In the genomic region with DNA sequence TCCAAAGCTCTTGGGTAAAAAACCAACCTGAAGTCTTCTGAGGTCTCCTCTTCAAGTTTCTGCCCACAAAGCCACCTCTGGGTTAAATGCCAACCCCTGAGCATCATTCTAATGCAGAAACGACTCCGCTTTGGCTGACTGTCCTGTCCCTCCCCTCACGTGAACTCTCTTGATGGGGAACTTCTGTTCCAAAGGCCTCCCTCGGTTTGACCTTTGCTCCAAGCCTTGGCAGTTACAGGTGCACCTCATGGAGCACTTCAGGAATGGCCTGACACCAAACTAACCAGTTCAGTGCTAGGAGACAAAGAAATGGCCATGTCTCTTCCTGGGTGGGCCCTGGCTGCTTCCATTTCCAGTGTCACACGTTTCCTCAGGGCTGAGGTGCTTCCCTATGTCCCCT, we compare ENCODE assay signal across 30 cellular contexts. TPM values are rescaled to one million over a fixed set of nuclear protein-coding genes. Genes with fewer than 3 reads are reported as not detected.
DNase-seq lines count a peak whose midpoint lies in the region; ATAC-seq, FAIRE-seq and TF ChIP-seq lines count a peak whose summit lies in the region.
"Had no signal": no experiment of that assay in that cellular context is flagged by ENCODE, and none has a peak within 500 bp of the region (broad histone marks: within the 10 kb centered on the region; RNA-seq: fewer than 3 reads in every experiment).

No MANE protein-coding gene starts in this region.

- H3K27ac Mint-ChIP-seq in GM23338 (peak overlapping the region; percentile 45), immature natural killer cell (no peak overlapping the region)
- peak overlapping the region; percentile 44 for H3K27ac Mint-ChIP-seq in stimulated activated effector memory CD8-positive, alpha-beta T cell treated with anti-CD3 and anti-CD28 coated beads, Interleukin-12 subunit alpha, Interleukin-12 subunit beta, amount 100 ng/mL, for 72 hours
- no peak overlapping the region for H3K27ac Mint-ChIP-seq in activated T-cell treated with anti-CD3 and anti-CD28 coated beads, Interleukin-2, amount 50 U/mL, for 24 hours

- peaks cover 33% of the 10 kb centered on the region for H3K36me3 Mint-ChIP-seq in GM23338 (ENCODE audit: low read depth)
- H3K36me3 Mint-ChIP-seq in stimulated activated effector memory CD8-positive, alpha-beta T cell treated with anti-CD3 and anti-CD28 coated beads, Interleukin-12 subunit alpha, Interleukin-12 subunit beta, amount 100 ng/mL, for 72 hours, result peaks cover 34% of the 10 kb centered on the region
- peaks cover 78% of the 10 kb centered on the region for H3K36me3 Mint-ChIP-seq in activated T-cell treated with anti-CD3 and anti-CD28 coated beads, Interleukin-2, amount 50 U/mL, for 24 hours (ENCODE audit: low read depth)
- peaks cover 19 to 60% (median 35%) of the 10 kb centered on the region in 3 donors for H3K36me3 Mint-ChIP-seq in immature natural killer cell

- H3K9me3 ChIP-seq in ascending aorta, result no peaks in the 10 kb centered on the region
- H3K9me3 ChIP-seq in HepG2 (ENCODE audit: low read length), result no peaks in the 10 kb centered on the region
- H3K9me3 ChIP-seq: adrenal gland, left ventricle myocardium inferior, SJSA1 had no signal

- peaks cover 15% of the 10 kb centered on the region for H3K79me2 ChIP-seq in GM23338 (replicated peaks; ENCODE audit: insufficient read depth)
- no peaks in the 10 kb centered on the region for H3K79me2 ChIP-seq in HepG2 (ENCODE audit: insufficient read depth, low read length)

- in situ Hi-C loops in HepG2 (cut with HindIII; ENCODE audit: extremely low pct_ligation_motif_present, low pct_unique_long_range_greater_than_20kb), result no loop called here

- no peak for TF ChIP-seq EP300 in HepG2 (IDR thresholded peaks at IDR 0.05; ENCODE audit: low read depth in 2 of 2, low read length in 2 of 2)
- no peak for TF ChIP-seq EP300 in HepG2 (CRISPR knock-in tag; IDR thresholded peaks at IDR 0.05; ENCODE audit: borderline replicate concordance)

- BruUV-seq in HepG2 (replicated peaks; lab: Mats Ljungman, UMichigan), result no TSS peak

- TF ChIP-seq CTCF in GM23338 (conservative IDR thresholded peaks at IDR 0.05; ENCODE audit: low read depth in 2 of 2), result no peak
- TF ChIP-seq CTCF in ascending aorta (IDR thresholded peaks at IDR 0.05), result no peak
- TF ChIP-seq CTCF in HepG2 (CRISPR knock-in tag; IDR thresholded peaks at IDR 0.05), result no peak

- H3K27me3 Mint-ChIP-seq in GM23338 (ENCODE audit: insufficient read depth, low read depth, poor library complexity), result no peaks in the 10 kb centered on the region
- no peaks in the 10 kb centered on the region for H3K27me3 Mint-ChIP-seq in activated T-cell treated with anti-CD3 and anti-CD28 coated beads, Interleukin-2, amount 50 U/mL, for 24 hours
- peaks cover 4 to 7% (median 5%) of the 10 kb centered on the region in 3 donors for H3K27me3 Mint-ChIP-seq in immature natural killer cell (ENCODE audit: low read depth in 3 of 3)

- H3K27ac ChIP-seq in GM23338 (ENCODE audit: low read depth), result no peak overlapping the region
- peak overlapping the region; percentile 94 for H3K27ac ChIP-seq in ascending aorta
- H3K27ac ChIP-seq in HepG2 (ENCODE audit: extremely low read length, insufficient read depth, low read length), result peak overlapping the region; percentile 42
- H3K27ac ChIP-seq: adrenal gland, left ventricle myocardium inferior, SJSA1 had no signal

- H4K20me1 ChIP-seq in GM23338 (replicated peaks; ENCODE audit: insufficient read depth) (peaks cover 22% of the 10 kb centered on the region), HepG2 (ENCODE audit: insufficient read depth, low read length) (no peaks in the 10 kb centered on the region)

- WGBS in HepG2 (ENCODE audit: low lambda C conversion rate), result 42% methylated on average over 5 of the region's 5 CpGs

- H3K9me2 ChIP-seq in GM23338 (ENCODE audit: insufficient read depth), result no peaks in the 10 kb centered on the region

- POLR2A ChIA-PET in HepG2 (lab: Yijun Ruan, JAX), result no interaction called here

- intact Hi-C loops in ascending aorta (cut with DNase I), result no loop called here
- intact Hi-C loops in HepG2 (cut with micrococcal nuclease; ENCODE audit: unreplicated experiment), result no loop called here

- H3K27me3 ChIP-seq in GM23338 (ENCODE audit: insufficient read depth) (no peaks in the 10 kb centered on the region), ascending aorta (no peaks in the 10 kb centered on the region), HepG2 (ENCODE audit: control insufficient read depth in 1 of 2, insufficient read depth in 2 of 2, low read length in 2 of 2) (no peaks in the 10 kb centered on the region)
- H3K27me3 ChIP-seq: adrenal gland, SJSA1 had no signal

- CTCF ChIA-PET in HepG2 (lab: Yijun Ruan, JAX; ENCODE audit: low intra/inter-chr PET ratio, low total read pairs), result no interaction called here

- no peak overlapping the region for H3K4me3 ChIP-seq in GM23338
- no peak overlapping the region for H3K4me3 ChIP-seq in ascending aorta
- H3K4me3 ChIP-seq in HepG2 (replicated peaks in 1 of 3; ENCODE audit: insufficient read depth in 1 of 3, low read depth in 2 of 3, low read length in 3 of 3), result no peak overlapping the region; a peak in 1 of 6 replicates
- H3K4me3 ChIP-seq: adrenal gland, coronary artery, left ventricle myocardium inferior, SJSA1 had no signal

- H3F3A ChIP-seq in GM23338 (replicated peaks; ENCODE audit: low read depth), result peaks cover 7% of the 10 kb centered on the region

- no peak overlapping the region for H3K9ac ChIP-seq in HepG2 (ENCODE audit: insufficient read depth, low read depth, low read length)

- H3K36me3 ChIP-seq in GM23338 (ENCODE audit: insufficient read depth), result no peaks in the 10 kb centered on the region; the same call in none of the 2 replicates
- H3K36me3 ChIP-seq in ascending aorta, result peaks cover 19 to 32% of the 10 kb centered on the region in 2 donors
- H3K36me3 ChIP-seq in HepG2 (replicated peaks in 1 of 2; ENCODE audit: control insufficient read depth in 1 of 2, insufficient read depth in 2 of 2, low read length in 2 of 2), result peaks cover 4 to 52% of the 10 kb centered on the region in 2 experiments

- H2AFZ ChIP-seq in GM23338 (no peak overlapping the region), HepG2 (ENCODE audit: low read length) (no peak overlapping the region)

- H3K4me3 Mint-ChIP-seq in GM23338 (no peak overlapping the region; the same call in 2 of the 3 replicates), immature natural killer cell (no peak overlapping the region)
- no peak overlapping the region for H3K4me3 Mint-ChIP-seq in stimulated activated effector memory CD8-positive, alpha-beta T cell treated with anti-CD3 and anti-CD28 coated beads, Interleukin-12 subunit alpha, Interleukin-12 subunit beta, amount 100 ng/mL, for 72 hours
- no peak overlapping the region for H3K4me3 Mint-ChIP-seq in activated T-cell treated with anti-CD3 and anti-CD28 coated beads, Interleukin-2, amount 50 U/mL, for 24 hours
- H3K4me3 Mint-ChIP-seq: natural killer cell had no signal

- DNase-seq in GM23338 (ENCODE audit: low spot score) (no peak), ascending aorta (ENCODE audit: low spot score in 2 of 2) (no peak), HepG2 (ENCODE audit: low spot score) (peak; percentile 14), NCI-H1436 (lab: John Stamatoyannopoulos, UW) (no peak), immature natural killer cell (no peak)
- DNase-seq in stimulated activated effector memory CD8-positive, alpha-beta T cell treated with anti-CD3 and anti-CD28 coated beads, Interleukin-12 subunit alpha, Interleukin-12 subunit beta, amount 100 ng/mL, for 72 hours (ENCODE audit: low spot score in 2 of 2), result no peak
- DNase-seq in activated T-cell treated with anti-CD3 and anti-CD28 coated beads, Interleukin-2, amount 50 U/mL, for 24 hours, result no peak
- DNase-seq: activated gamma-delta T cell; activated T-cell treated with anti-CD3 and anti-CD28 coated beads for 4 hours; adrenal gland; Calu3; DMS79 treated with DMSO at 0.1 percent for 48 hours; foreskin melanocyte; GF-D8; H7; hippocampal formation; left ventricle myocardium inferior; natural killer cell; NCI-H1105 treated with DMSO at 0.1 percent for 48 hours; NCI-H2029 treated with DMSO at 0.1 percent for 48 hours; NCI-H2227 treated with DMSO at 0.1 percent for 48 hours; stimulated activated CD4-positive, alpha-beta T cell treated with anti-CD3 and anti-CD28 coated beads, Interleukin-2, amount 100 ng/mL, for 24 hours; substantia nigra had no signal

- H3K4me2 ChIP-seq in GM23338 (no peak overlapping the region), HepG2 (ENCODE audit: low read depth, low read length) (peak overlapping the region; percentile 16; the same call in 1 of the 2 replicates)

- TF ChIP-seq POLR2A in HepG2 (IDR thresholded peaks at IDR 0.05; ENCODE audit: insufficient read depth in 1 of 2, low read depth in 2 of 2, low read length in 2 of 2), result no peak

- peaks cover 10% of the 10 kb centered on the region for H3K4me1 ChIP-seq in GM23338 (ENCODE audit: insufficient read depth)
- peaks cover 30 to 64% of the 10 kb centered on the region in 2 donors for H3K4me1 ChIP-seq in ascending aorta
- peaks cover 26% of the 10 kb centered on the region for H3K4me1 ChIP-seq in HepG2 (ENCODE audit: insufficient read depth, low read length)
- H3K4me1 ChIP-seq: adrenal gland had no signal

- no peaks in the 10 kb centered on the region for H3K9me3 Mint-ChIP-seq in GM23338
- H3K9me3 Mint-ChIP-seq in stimulated activated effector memory CD8-positive, alpha-beta T cell treated with anti-CD3 and anti-CD28 coated beads, Interleukin-12 subunit alpha, Interleukin-12 subunit beta, amount 100 ng/mL, for 72 hours, result no peaks in the 10 kb centered on the region
- no peaks in the 10 kb centered on the region for H3K9me3 Mint-ChIP-seq in activated T-cell treated with anti-CD3 and anti-CD28 coated beads, Interleukin-2, amount 50 U/mL, for 24 hours
- no peaks in the 10 kb centered on the region for H3K9me3 Mint-ChIP-seq in immature natural killer cell
- H3K9me3 Mint-ChIP-seq: natural killer cell had no signal

- FAIRE-seq in HepG2 (lab: Jason Lieb, UNC), result peak; percentile 8
- FAIRE-seq: GM19239, urothelium cell line had no signal

- ATAC-seq in GM23338, result no peak
- peak; percentile 56 for ATAC-seq in HepG2
- ATAC-seq in stimulated activated effector memory CD8-positive, alpha-beta T cell treated with anti-CD3 and anti-CD28 coated beads, Interleukin-12 subunit alpha, Interleukin-12 subunit beta, amount 100 ng/mL, for 72 hours, result no peak
- ATAC-seq in GM18858 (IDR thresholded peaks at IDR 0.05; ENCODE audit: unreplicated experiment), result no peak
- ATAC-seq: activated CD4-positive, CD25-positive, alpha-beta regulatory T cell treated with anti-CD3 and anti-CD28 coated beads, Interleukin-2, amount 50 U/mL, for 24 hours; esophagus mucosa; natural killer cell had no signal

- TF ChIP-seq RAD21 in HepG2 (CRISPR knock-in tag; IDR thresholded peaks at IDR 0.05), result no peak

- H3K4me1 Mint-ChIP-seq in GM23338 (peaks cover 53% of the 10 kb centered on the region), immature natural killer cell (peaks cover 33 to 38% of the 10 kb centered on the region in 2 donors)
- peaks cover 59% of the 10 kb centered on the region for H3K4me1 Mint-ChIP-seq in stimulated activated effector memory CD8-positive, alpha-beta T cell treated with anti-CD3 and anti-CD28 coated beads, Interleukin-12 subunit alpha, Interleukin-12 subunit beta, amount 100 ng/mL, for 72 hours
- peaks cover 49% of the 10 kb centered on the region for H3K4me1 Mint-ChIP-seq in activated T-cell treated with anti-CD3 and anti-CD28 coated beads, Interleukin-2, amount 50 U/mL, for 24 hours (ENCODE audit: low read depth)

RNA-seq across cellular contexts. Expression of a gene that starts 20.0 kb away (rescaled TPM):
- 32.8 and 34.1 TPM in 2 replicates for total RNA-seq in GM23338 (2014; rRNA removed; shearing (Covaris generic))
- polyA plus RNA-seq in GM23338 (2016; fragmentation: Nextera tagmentation; extraction: Ambion mirVana) (30.1 and 30.6 TPM in 2 replicates), HepG2 (2011; rRNA removed) (18.8 and 19.3 TPM in 2 replicates), immature natural killer cell (1 to 10 TPM; 4.8 to 5.8 (median 5.0) TPM)
- total RNA-seq in ascending aorta (60.3 TPM), HepG2 (2016; rRNA removed; fragmentation: Illumina TruSeq; extraction: Trizol) (13.0 and 15.9 TPM in 2 replicates)
- 4.7 and 5.8 TPM in 2 replicates for total RNA-seq in HepG2 (2016; cell fraction: cytosol; rRNA removed; fragmentation: Illumina TruSeq; extraction: Trizol; ENCODE audit: low read depth)
- 10.6 and 15.6 TPM in 2 replicates for total RNA-seq in HepG2 (2016; cell fraction: insoluble cytoplasmic fraction; rRNA removed; fragmentation: Illumina TruSeq; extraction: Trizol)
- total RNA-seq in HepG2 (2016; cell fraction: membrane; rRNA removed; fragmentation: Illumina TruSeq; extraction: Trizol), result 10.3 and 11.5 TPM in 2 replicates
- total RNA-seq in HepG2 (2016; cell fraction: nucleus; rRNA removed; fragmentation: Illumina TruSeq; extraction: Trizol), result 16.8 and 19.6 TPM in 2 replicates
- 15.0 and 15.2 TPM in 2 replicates for polyA plus RNA-seq in HepG2 (2011; cell fraction: cytosol; rRNA removed)
- polyA plus RNA-seq in HepG2 (2011; cell fraction: nucleus; rRNA removed), result 53.3 and 57.3 TPM in 2 replicates
- polyA plus RNA-seq in HepG2 (2012), result 10.4 and 10.5 TPM in 2 replicates
- polyA plus RNA-seq in HepG2 (2016; cell fraction: cytosol; fragmentation: Illumina TruSeq; extraction: Trizol; ENCODE audit: low read depth), result 4.0 TPM in 2 replicates
- polyA plus RNA-seq in HepG2 (2016; cell fraction: insoluble cytoplasmic fraction; fragmentation: Illumina TruSeq; extraction: Trizol; ENCODE audit: low read depth), result 9.8 and 10.5 TPM in 2 replicates
- 5.7 and 6.7 TPM in 2 replicates for polyA plus RNA-seq in HepG2 (2016; cell fraction: membrane; fragmentation: Illumina TruSeq; extraction: Trizol; ENCODE audit: low read depth)
- 46.0 and 46.5 TPM in 2 replicates for polyA plus RNA-seq in HepG2 (2016; cell fraction: nucleus; fragmentation: Illumina TruSeq; extraction: Trizol; ENCODE audit: insufficient read depth, low read depth)
- polyA minus RNA-seq in HepG2 (2011; rRNA and poly(A)+ RNA removed; ENCODE audit: low replicate concordance), result 17.4 and 41.1 TPM in 2 replicates
- polyA minus RNA-seq in HepG2 (2011; cell fraction: cytosol; rRNA and poly(A)+ RNA removed), result 7.7 and 8.2 TPM in 2 replicates
- polyA minus RNA-seq in HepG2 (2011; cell fraction: nucleus; rRNA and poly(A)+ RNA removed), result 17.5 and 19.6 TPM in 2 replicates

RNA-seq across cellular contexts. Expression of a gene that starts 42.9 kb away (rescaled TPM):
- 15.3 and 21.1 TPM in 2 replicates for total RNA-seq in GM23338 (2014; rRNA removed; shearing (Covaris generic))
- 7.4 and 9.4 TPM in 2 replicates for polyA plus RNA-seq in GM23338 (2016; fragmentation: Nextera tagmentation; extraction: Ambion mirVana)
- total RNA-seq in ascending aorta, result 130 TPM
- 5.6 and 10.7 TPM in 2 replicates for total RNA-seq in HepG2 (2016; rRNA removed; fragmentation: Illumina TruSeq; extraction: Trizol)
- 16.0 and 17.7 TPM in 2 replicates for total RNA-seq in HepG2 (2016; cell fraction: cytosol; rRNA removed; fragmentation: Illumina TruSeq; extraction: Trizol; ENCODE audit: low read depth)
- 5.8 and 12.0 TPM in 2 replicates for total RNA-seq in HepG2 (2016; cell fraction: insoluble cytoplasmic fraction; rRNA removed; fragmentation: Illumina TruSeq; extraction: Trizol)
- 14.8 and 15.7 TPM in 2 replicates for total RNA-seq in HepG2 (2016; cell fraction: membrane; rRNA removed; fragmentation: Illumina TruSeq; extraction: Trizol)
- total RNA-seq in HepG2 (2016; cell fraction: nucleus; rRNA removed; fragmentation: Illumina TruSeq; extraction: Trizol), result 12.9 and 13.7 TPM in 2 replicates
- polyA plus RNA-seq in HepG2 (2011; rRNA removed), result 25.5 and 30.1 TPM in 2 replicates
- 15.0 and 15.4 TPM in 2 replicates for polyA plus RNA-seq in HepG2 (2011; cell fraction: cytosol; rRNA removed)
- polyA plus RNA-seq in HepG2 (2011; cell fraction: nucleus; rRNA removed), result 56.8 and 69.5 TPM in 2 replicates
- polyA plus RNA-seq in HepG2 (2012), result 12.6 and 13.9 TPM in 2 replicates
- 16.0 and 16.1 TPM in 2 replicates for polyA plus RNA-seq in HepG2 (2016; cell fraction: cytosol; fragmentation: Illumina TruSeq; extraction: Trizol; ENCODE audit: low read depth)
- polyA plus RNA-seq in HepG2 (2016; cell fraction: insoluble cytoplasmic fraction; fragmentation: Illumina TruSeq; extraction: Trizol; ENCODE audit: low read depth), result 6.2 and 6.4 TPM in 2 replicates
- polyA plus RNA-seq in HepG2 (2016; cell fraction: membrane; fragmentation: Illumina TruSeq; extraction: Trizol; ENCODE audit: low read depth), result 9.1 and 12.0 TPM in 2 replicates
- 24.6 and 30.8 TPM in 2 replicates for polyA plus RNA-seq in HepG2 (2016; cell fraction: nucleus; fragmentation: Illumina TruSeq; extraction: Trizol; ENCODE audit: insufficient read depth, low read depth)
- polyA minus RNA-seq in HepG2 (2011; rRNA and poly(A)+ RNA removed; ENCODE audit: low replicate concordance), result 20.2 and 41.2 TPM in 2 replicates
- polyA minus RNA-seq in HepG2 (2011; cell fraction: cytosol; rRNA and poly(A)+ RNA removed), result 10.4 and 10.5 TPM in 2 replicates
- polyA minus RNA-seq in HepG2 (2011; cell fraction: nucleus; rRNA and poly(A)+ RNA removed), result 55.5 and 70.7 TPM in 2 replicates
- 10 to 100 TPM; 10.6 to 29.9 (median 10.7) TPM for polyA plus RNA-seq in immature natural killer cell

RNA-seq across cellular contexts. Expression of a gene that starts 56.6 kb away (rescaled TPM):
- total RNA-seq in GM23338 (2014; rRNA removed; shearing (Covaris generic)), result 13.3 and 14.5 TPM in 2 replicates
- 17.5 and 18.0 TPM in 2 replicates for polyA plus RNA-seq in GM23338 (2016; fragmentation: Nextera tagmentation; extraction: Ambion mirVana)
- 1.5 TPM for total RNA-seq in ascending aorta
- total RNA-seq in HepG2 (2016; rRNA removed; fragmentation: Illumina TruSeq; extraction: Trizol), result 4.8 and 11.2 TPM in 2 replicates
- total RNA-seq in HepG2 (2016; cell fraction: cytosol; rRNA removed; fragmentation: Illumina TruSeq; extraction: Trizol; ENCODE audit: low read depth), result 1.9 and 6.6 TPM in 2 replicates
- 5.2 and 16.9 TPM in 2 replicates for total RNA-seq in HepG2 (2016; cell fraction: insoluble cytoplasmic fraction; rRNA removed; fragmentation: Illumina TruSeq; extraction: Trizol)
- total RNA-seq in HepG2 (2016; cell fraction: membrane; rRNA removed; fragmentation: Illumina TruSeq; extraction: Trizol), result 4.7 and 7.7 TPM in 2 replicates
- total RNA-seq in HepG2 (2016; cell fraction: nucleus; rRNA removed; fragmentation: Illumina TruSeq; extraction: Trizol), result 9.1 and 18.5 TPM in 2 replicates
- 0.37 and 0.45 TPM in 2 replicates for polyA plus RNA-seq in HepG2 (2011; rRNA removed)
- polyA plus RNA-seq in HepG2 (2011; cell fraction: cytosol; rRNA removed), result 0.39 and 0.50 TPM in 2 replicates
- polyA plus RNA-seq in HepG2 (2011; cell fraction: nucleus; rRNA removed), result 0.51 and 0.62 TPM in 2 replicates
- polyA plus RNA-seq in HepG2 (2012), result 0.13 and 0.16 TPM in 2 replicates
- polyA plus RNA-seq in HepG2 (2016; cell fraction: cytosol; fragmentation: Illumina TruSeq; extraction: Trizol; ENCODE audit: low read depth), result 1.0 and 2.5 TPM in 2 replicates
- 4.9 and 5.1 TPM in 2 replicates for polyA plus RNA-seq in HepG2 (2016; cell fraction: insoluble cytoplasmic fraction; fragmentation: Illumina TruSeq; extraction: Trizol; ENCODE audit: low read depth)
- polyA plus RNA-seq in HepG2 (2016; cell fraction: membrane; fragmentation: Illumina TruSeq; extraction: Trizol; ENCODE audit: low read depth), result 2.7 and 3.5 TPM in 2 replicates
- polyA plus RNA-seq in HepG2 (2016; cell fraction: nucleus; fragmentation: Illumina TruSeq; extraction: Trizol; ENCODE audit: insufficient read depth, low read depth), result 18.1 and 26.1 TPM in 2 replicates
- 0.10 and 5.1 TPM in 2 replicates for polyA minus RNA-seq in HepG2 (2011; rRNA and poly(A)+ RNA removed; ENCODE audit: low replicate concordance)
- polyA minus RNA-seq in HepG2 (2011; cell fraction: cytosol; rRNA and poly(A)+ RNA removed), result not detected in 2 replicates
- 0.13 TPM in 1 of 2 replicates, not detected in the other for polyA minus RNA-seq in HepG2 (2011; cell fraction: nucleus; rRNA and poly(A)+ RNA removed)
- under 1 TPM in 1 of 3 donors, not detected in 2; 0.08 TPM for polyA plus RNA-seq in immature natural killer cell

Comparison
In these comparisons a context has a peak if more than half of its experiments do, and no peak if none do; other contexts are left out.
1. H3K27ac Mint-ChIP-seq: peak in GM23338 (single experiment) and stimulated activated effector memory CD8-positive, alpha-beta T cell treated with anti-CD3 and anti-CD28 coated beads, Interleukin-12 subunit alpha, Interleukin-12 subunit beta, amount 100 ng/mL, for 72 hours (single experiment); none in activated T-cell treated with anti-CD3 and anti-CD28 coated beads, Interleukin-2, amount 50 U/mL, for 24 hours (single experiment) and immature natural killer cell (0 of 6).